Comparison of ENCODE assay signal across 3 cellular contexts in the genomic region with DNA sequence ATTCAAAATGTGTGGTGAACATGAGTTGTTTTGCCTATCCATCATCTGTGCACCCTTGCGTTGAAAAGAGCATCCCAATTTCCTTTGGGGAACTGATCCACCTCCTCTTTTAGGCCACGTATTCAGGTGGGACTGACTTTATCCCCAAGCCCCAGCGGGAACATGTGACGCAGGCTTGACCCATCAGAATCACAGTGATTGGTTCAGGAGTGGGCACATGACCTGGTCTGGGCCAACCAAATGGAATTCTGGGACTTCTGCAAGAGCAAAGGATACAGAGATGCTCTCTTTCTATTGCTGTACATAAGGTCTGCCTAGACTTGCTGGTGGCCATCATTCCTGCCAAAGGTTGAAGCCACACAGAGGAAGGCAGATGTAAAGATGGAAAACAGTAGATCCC.
A peak's percentile ranks its signal among the peaks of the same experiment; 100 is the strongest.
TF ChIP-seq lines count a peak whose summit lies in the region.

No MANE protein-coding gene starts in this region.

TF ChIP-seq in HepG2, 621 proteins besides CTCF, POLR2A, EP300 and RAD21:
- TF ChIP-seq ATF7 (IDR thresholded peaks at IDR 0.05): peak; percentile 62
- TF ChIP-seq ATF7 (CRISPR knock-in tag; IDR thresholded peaks at IDR 0.05): no peak
- TF ChIP-seq, protein P1, sequence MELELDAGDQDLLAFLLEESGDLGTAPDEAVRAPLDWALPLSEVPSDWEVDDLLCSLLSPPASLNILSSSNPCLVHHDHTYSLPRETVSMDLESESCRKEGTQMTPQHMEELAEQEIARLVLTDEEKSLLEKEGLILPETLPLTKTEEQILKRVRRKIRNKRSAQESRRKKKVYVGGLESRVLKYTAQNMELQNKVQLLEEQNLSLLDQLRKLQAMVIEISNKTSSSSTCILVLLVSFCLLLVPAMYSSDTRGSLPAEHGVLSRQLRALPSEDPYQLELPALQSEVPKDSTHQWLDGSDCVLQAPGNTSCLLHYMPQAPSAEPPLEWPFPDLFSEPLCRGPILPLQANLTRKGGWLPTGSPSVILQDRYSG (CRISPR knock-in tag; IDR thresholded peaks at IDR 0.05): no peak
- no peak for TF ChIP-seq CREB1 (IDR thresholded peaks at IDR 0.05)
- TF ChIP-seq CREB1 (CRISPR knock-in tag; IDR thresholded peaks at IDR 0.05): no peak
- TF ChIP-seq, protein P2, sequence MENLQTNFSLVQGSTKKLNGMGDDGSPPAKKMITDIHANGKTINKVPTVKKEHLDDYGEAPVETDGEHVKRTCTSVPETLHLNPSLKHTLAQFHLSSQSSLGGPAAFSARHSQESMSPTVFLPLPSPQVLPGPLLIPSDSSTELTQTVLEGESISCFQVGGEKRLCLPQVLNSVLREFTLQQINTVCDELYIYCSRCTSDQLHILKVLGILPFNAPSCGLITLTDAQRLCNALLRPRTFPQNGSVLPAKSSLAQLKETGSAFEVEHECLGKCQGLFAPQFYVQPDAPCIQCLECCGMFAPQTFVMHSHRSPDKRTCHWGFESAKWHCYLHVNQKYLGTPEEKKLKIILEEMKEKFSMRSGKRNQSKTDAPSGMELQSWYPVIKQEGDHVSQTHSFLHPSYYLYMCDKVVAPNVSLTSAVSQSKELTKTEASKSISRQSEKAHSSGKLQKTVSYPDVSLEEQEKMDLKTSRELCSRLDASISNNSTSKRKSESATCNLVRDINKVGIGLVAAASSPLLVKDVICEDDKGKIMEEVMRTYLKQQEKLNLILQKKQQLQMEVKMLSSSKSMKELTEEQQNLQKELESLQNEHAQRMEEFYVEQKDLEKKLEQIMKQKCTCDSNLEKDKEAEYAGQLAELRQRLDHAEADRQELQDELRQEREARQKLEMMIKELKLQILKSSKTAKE (CRISPR knock-in tag; IDR thresholded peaks at IDR 0.05; ENCODE audit: borderline replicate concordance): no peak
- TF ChIP-seq BCL6 (CRISPR knock-in tag; IDR thresholded peaks at IDR 0.05): no peak
- no peak for TF ChIP-seq SP5 (CRISPR knock-in tag; IDR thresholded peaks at IDR 0.05; ENCODE audit: borderline replicate concordance, low read depth)
- TF ChIP-seq MAFF (IDR thresholded peaks at IDR 0.05; ENCODE audit: low read depth, low read length): no peak

TF ChIP-seq in A549, 52 proteins besides CTCF, POLR2A, EP300 and RAD21:
- TF ChIP-seq, protein P3, sequence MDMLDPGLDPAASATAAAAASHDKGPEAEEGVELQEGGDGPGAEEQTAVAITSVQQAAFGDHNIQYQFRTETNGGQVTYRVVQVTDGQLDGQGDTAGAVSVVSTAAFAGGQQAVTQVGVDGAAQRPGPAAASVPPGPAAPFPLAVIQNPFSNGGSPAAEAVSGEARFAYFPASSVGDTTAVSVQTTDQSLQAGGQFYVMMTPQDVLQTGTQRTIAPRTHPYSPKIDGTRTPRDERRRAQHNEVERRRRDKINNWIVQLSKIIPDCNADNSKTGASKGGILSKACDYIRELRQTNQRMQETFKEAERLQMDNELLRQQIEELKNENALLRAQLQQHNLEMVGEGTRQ (IDR thresholded peaks at IDR 0.05): peak; percentile 52; the same call in 1 of the 2 replicates
- TF ChIP-seq MAZ (IDR thresholded peaks at IDR 0.05; ENCODE audit: borderline replicate concordance, low read depth, low read length) (no peak), GATA3 (IDR thresholded peaks at IDR 0.05; ENCODE audit: borderline replicate concordance) (no peak), RARB (CRISPR knock-in tag; IDR thresholded peaks at IDR 0.05) (no peak), SMC3 (IDR thresholded peaks at IDR 0.05) (no peak), ESRRA (IDR thresholded peaks at IDR 0.05; ENCODE audit: borderline replicate concordance, low read length) (no peak)

TF ChIP-seq in K562, 482 proteins besides CTCF, POLR2A, EP300 and RAD21:
- TF ChIP-seq, protein P4, sequence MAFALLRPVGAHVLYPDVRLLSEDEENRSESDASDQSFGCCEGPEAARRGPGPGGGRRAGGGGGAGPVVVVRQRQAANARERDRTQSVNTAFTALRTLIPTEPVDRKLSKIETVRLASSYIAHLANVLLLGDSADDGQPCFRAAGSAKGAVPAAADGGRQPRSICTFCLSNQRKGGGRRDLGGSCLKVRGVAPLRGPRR (CRISPR knock-in tag; IDR thresholded peaks at IDR 0.05): no peak
- TF ChIP-seq, protein P5, sequence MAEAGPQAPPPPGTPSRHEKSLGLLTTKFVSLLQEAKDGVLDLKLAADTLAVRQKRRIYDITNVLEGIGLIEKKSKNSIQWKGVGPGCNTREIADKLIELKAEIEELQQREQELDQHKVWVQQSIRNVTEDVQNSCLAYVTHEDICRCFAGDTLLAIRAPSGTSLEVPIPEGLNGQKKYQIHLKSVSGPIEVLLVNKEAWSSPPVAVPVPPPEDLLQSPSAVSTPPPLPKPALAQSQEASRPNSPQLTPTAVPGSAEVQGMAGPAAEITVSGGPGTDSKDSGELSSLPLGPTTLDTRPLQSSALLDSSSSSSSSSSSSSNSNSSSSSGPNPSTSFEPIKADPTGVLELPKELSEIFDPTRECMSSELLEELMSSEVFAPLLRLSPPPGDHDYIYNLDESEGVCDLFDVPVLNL (CRISPR knock-in tag; IDR thresholded peaks at IDR 0.05; ENCODE audit: low read depth): no peak
- TF ChIP-seq, protein P6, sequence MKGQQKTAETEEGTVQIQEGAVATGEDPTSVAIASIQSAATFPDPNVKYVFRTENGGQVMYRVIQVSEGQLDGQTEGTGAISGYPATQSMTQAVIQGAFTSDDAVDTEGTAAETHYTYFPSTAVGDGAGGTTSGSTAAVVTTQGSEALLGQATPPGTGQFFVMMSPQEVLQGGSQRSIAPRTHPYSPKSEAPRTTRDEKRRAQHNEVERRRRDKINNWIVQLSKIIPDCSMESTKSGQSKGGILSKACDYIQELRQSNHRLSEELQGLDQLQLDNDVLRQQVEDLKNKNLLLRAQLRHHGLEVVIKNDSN (CRISPR knock-in tag; IDR thresholded peaks at IDR 0.05): peak; percentile 54
- TF ChIP-seq, protein P3 (CRISPR knock-in tag; IDR thresholded peaks at IDR 0.05): peak; percentile 75
- TF ChIP-seq RAD51 (IDR thresholded peaks at IDR 0.05; ENCODE audit: borderline replicate concordance, low read depth): peak; percentile 31; the same call in 1 of the 2 replicates
- TF ChIP-seq, protein P7, sequence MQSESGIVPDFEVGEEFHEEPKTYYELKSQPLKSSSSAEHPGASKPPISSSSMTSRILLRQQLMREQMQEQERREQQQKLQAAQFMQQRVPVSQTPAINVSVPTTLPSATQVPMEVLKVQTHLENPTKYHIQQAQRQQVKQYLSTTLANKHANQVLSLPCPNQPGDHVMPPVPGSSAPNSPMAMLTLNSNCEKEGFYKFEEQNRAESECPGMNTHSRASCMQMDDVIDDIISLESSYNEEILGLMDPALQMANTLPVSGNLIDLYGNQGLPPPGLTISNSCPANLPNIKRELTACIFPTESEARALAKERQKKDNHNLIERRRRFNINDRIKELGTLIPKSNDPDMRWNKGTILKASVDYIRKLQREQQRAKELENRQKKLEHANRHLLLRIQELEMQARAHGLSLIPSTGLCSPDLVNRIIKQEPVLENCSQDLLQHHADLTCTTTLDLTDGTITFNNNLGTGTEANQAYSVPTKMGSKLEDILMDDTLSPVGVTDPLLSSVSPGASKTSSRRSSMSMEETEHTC (IDR thresholded peaks at IDR 0.05): no peak
